21 cellular contexts compared by ENCODE assay signal in genomic region chr20:60272790-60273189, GRCh38.
DNase-seq lines count a peak whose midpoint lies in the region; TF ChIP-seq lines count a peak whose summit lies in the region.
"Had no signal": no experiment of that assay in that cellular context is flagged by ENCODE, and none has a peak within 500 bp of the region (broad histone marks: within the 10 kb centered on the region; RNA-seq: fewer than 3 reads in every experiment).

No MANE protein-coding gene starts in this region.

- peaks cover 54% of the 10 kb centered on the region for H3K4me1 ChIP-seq in thymus (ENCODE audit: control insufficient read depth, insufficient read depth, low read length)

- no peak for TF ChIP-seq CTCF in VCaP (conservative IDR thresholded peaks at IDR 0.05)

- peak; percentile 38 for DNase-seq in DMS79 treated with DMSO at 0.1 percent for 48 hours (lab: John Stamatoyannopoulos, UW)
- no peak for DNase-seq in DMS79 (lab: John Stamatoyannopoulos, UW)
- no peak for DNase-seq in AG20443 (ENCODE audit: low spot score)
- no peak for DNase-seq in NCI-H187 treated with DMSO at 0.1 percent for 48 hours (lab: John Stamatoyannopoulos, UW)
- no peak for DNase-seq in GM19238 (ENCODE audit: insufficient read length, low spot score)
- DNase-seq: COR-L47, DMS53, GF-D8, GM23248, H7, Kasumi-1, NCI-H1105 treated with DMSO at 0.1 percent for 48 hours, NCI-H2081, NCI-H2171 treated with DMSO at 0.1 percent for 48 hours, NCI-H345, NCI-H524, NCI-H748 treated with DMSO at 0.1 percent for 48 hours had no signal

- 18% methylated on average over 6 of the region's 6 CpGs for WGBS in thymus

- peaks cover 33% of the 10 kb centered on the region for H3K36me3 ChIP-seq in KOPT-K1 (ENCODE audit: insufficient read depth, low read length)
- H3K36me3 ChIP-seq in thymus (ENCODE audit: control insufficient read depth, insufficient read depth) = peaks cover 10% of the 10 kb centered on the region

- no peak overlapping the region for H3K4me3 ChIP-seq in thymus (ENCODE audit: low read length)
- H3K4me3 ChIP-seq: GM23248 had no signal

- H3K27me3 ChIP-seq in thymus (ENCODE audit: control insufficient read depth, insufficient read depth) = no peaks in the 10 kb centered on the region

- H3K27ac ChIP-seq in KOPT-K1 (ENCODE audit: low read depth, low read length, poor library complexity, severe bottlenecking) (peak overlapping the region; percentile 100), VCaP (peak overlapping the region; percentile 6; the same call in 1 of the 2 replicates), thymus (ENCODE audit: low read depth) (peak overlapping the region; percentile 31)
- H3K27ac ChIP-seq: 22Rv1, GM23248 had no signal

- H3K9me3 ChIP-seq in KOPT-K1 (ENCODE audit: insufficient read depth, low read length, poor library complexity, severe bottlenecking) = peaks cover 13% of the 10 kb centered on the region
- no peaks in the 10 kb centered on the region for H3K9me3 ChIP-seq in thymus (ENCODE audit: control insufficient read depth)

Comparison
In these comparisons a context has a peak if more than half of its experiments do, and no peak if none do; other contexts are left out.
1. H3K27ac ChIP-seq: peak in every context shown above with its lines; median percentile 100 in KOPT-K1; 31 in thymus; 6 in VCaP.